ENCODE assay signal across 8 cellular contexts in the genomic region with DNA sequence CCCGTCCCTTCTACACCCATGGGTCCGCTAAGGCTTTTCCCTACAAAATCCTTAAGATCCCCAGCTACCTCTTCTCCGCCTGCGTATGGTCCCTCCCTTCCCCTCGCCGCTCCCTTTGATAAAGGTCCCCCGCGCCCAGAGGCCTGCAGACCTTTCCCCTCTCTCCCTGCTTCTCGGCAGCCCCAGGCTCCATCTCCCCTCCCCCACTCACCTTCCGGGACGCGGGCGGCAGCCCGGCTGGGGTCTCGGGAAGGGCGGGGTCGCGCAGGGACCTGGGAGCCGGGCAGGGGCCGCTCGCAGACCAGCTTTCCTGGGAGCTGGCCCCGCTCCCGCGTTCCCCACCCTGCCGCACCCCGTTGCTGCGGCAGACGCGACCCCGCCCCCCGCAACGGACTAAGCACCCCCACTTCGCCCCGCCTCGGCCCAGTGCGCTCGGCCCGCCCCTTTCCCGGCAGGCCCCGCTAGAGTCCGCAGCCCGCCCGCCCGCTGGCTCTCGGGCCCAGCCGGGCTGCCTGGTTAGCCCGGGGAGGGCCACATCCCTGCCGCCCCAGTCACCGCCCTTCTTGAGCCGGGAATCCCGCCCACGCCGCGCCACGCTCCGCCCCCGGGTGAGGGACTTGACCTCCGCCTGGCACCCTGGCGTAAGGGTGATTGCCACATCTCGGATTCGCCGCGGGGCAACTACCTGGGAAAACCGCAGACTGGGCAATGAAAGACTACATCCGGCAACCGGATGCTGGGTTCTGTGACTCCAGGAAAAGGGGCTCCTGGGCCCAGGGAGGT. TPM values are rescaled to one million over a fixed set of nuclear protein-coding genes. Genes with fewer than 3 reads are reported as not detected.
A peak's percentile ranks its signal among the peaks of the same experiment; 100 is the strongest.
DNase-seq lines count a peak whose midpoint lies in the region; ATAC-seq and TF ChIP-seq lines count a peak whose summit lies in the region.

A gene with protein sequence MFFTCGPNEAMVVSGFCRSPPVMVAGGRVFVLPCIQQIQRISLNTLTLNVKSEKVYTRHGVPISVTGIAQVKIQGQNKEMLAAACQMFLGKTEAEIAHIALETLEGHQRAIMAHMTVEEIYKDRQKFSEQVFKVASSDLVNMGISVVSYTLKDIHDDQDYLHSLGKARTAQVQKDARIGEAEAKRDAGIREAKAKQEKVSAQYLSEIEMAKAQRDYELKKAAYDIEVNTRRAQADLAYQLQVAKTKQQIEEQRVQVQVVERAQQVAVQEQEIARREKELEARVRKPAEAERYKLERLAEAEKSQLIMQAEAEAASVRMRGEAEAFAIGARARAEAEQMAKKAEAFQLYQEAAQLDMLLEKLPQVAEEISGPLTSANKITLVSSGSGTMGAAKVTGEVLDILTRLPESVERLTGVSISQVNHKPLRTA (minus strand): TSS at position 372 of the 783 bp plus-strand sequence. CDS start 498 bp downstream, outside the sequence.

- H3K4me3 ChIP-seq in choroid plexus epithelial cell (ENCODE audit: low read depth, low read length): peak within 1 kb of the TSS; percentile 90

- no peak for TF ChIP-seq CTCF in choroid plexus epithelial cell (conservative IDR thresholded peaks at IDR 0.05; ENCODE audit: low read depth, low read length)

- peaks cover 64% of the 10 kb centered on the region for H3K36me3 Mint-ChIP-seq in activated CD4-positive, alpha-beta T cell treated with anti-CD3 and anti-CD28 coated beads for 36 hours (ENCODE audit: low read depth)

- peak; percentile 57 for ATAC-seq in HG03196 (IDR thresholded peaks at IDR 0.05; ENCODE audit: unreplicated experiment)
- peak; percentile 74 for ATAC-seq in activated CD4-positive, alpha-beta T cell treated with anti-CD3 and anti-CD28 coated beads for 36 hours

- DNase-seq in AG08395 (ENCODE audit: low spot score) (peak; percentile 96), NCI-H510A treated with DMSO at 0.1 percent for 48 hours (lab: John Stamatoyannopoulos, UW) (peak; percentile 92), choroid plexus epithelial cell (ENCODE audit: low read depth) (peak; percentile 97), kidney tubule cell (ENCODE audit: low spot score) (peak; percentile 98)
- DNase-seq in activated CD4-positive, alpha-beta T cell treated with anti-CD3 and anti-CD28 coated beads for 36 hours: peak; percentile 98
- DNase-seq in stimulated activated CD4-positive, alpha-beta T cell treated with anti-CD3 and anti-CD28 coated beads, Interleukin-1b, Interleukin-23, amount 100 ng/mL, for 1 hour (ENCODE audit: low read depth in 2 of 2): peak; percentile 64 to 87

- H3K9me3 Mint-ChIP-seq in activated CD4-positive, alpha-beta T cell treated with anti-CD3 and anti-CD28 coated beads for 36 hours (ENCODE audit: low read depth): peaks cover 1% of the 10 kb centered on the region

- peak within 1 kb of the TSS; percentile 95 for H3K27ac Mint-ChIP-seq in activated CD4-positive, alpha-beta T cell treated with anti-CD3 and anti-CD28 coated beads for 36 hours

- intact Hi-C loops in activated CD4-positive, alpha-beta T cell treated with anti-CD3 and anti-CD28 coated beads for 36 hours (cut with DNase I, micrococcal nuclease): loop anchor here (1.0 to 10.0 kb wide), 12 partner anchors 7 to 612 kb away; partner anchors contain the start of genes C6orf136 (in 1 of the 2), GNL1 (in 1 of the 2), HLA-B (in 1 of the 2) and MRPS18B (in 1 of the 2)

- peaks cover 67% of the 10 kb centered on the region for H3K4me1 Mint-ChIP-seq in activated CD4-positive, alpha-beta T cell treated with anti-CD3 and anti-CD28 coated beads for 36 hours

- CTCF ChIA-PET in activated CD4-positive, alpha-beta T cell treated with anti-CD3 and anti-CD28 coated beads for 36 hours (lab: Charles Lee): interaction anchor here (0.7 to 2.6 kb wide), 7 partner anchors 15 to 440 kb away, joined by 3 to 15 read pairs (median 3); no protein-coding TSS in a partner anchor

- no peaks in the 10 kb centered on the region for H3K27me3 Mint-ChIP-seq in activated CD4-positive, alpha-beta T cell treated with anti-CD3 and anti-CD28 coated beads for 36 hours

- peak within 1 kb of the TSS; percentile 96 for H3K4me3 Mint-ChIP-seq in activated CD4-positive, alpha-beta T cell treated with anti-CD3 and anti-CD28 coated beads for 36 hours

- in situ Hi-C loops in GM18951 (cut with MboI; ENCODE audit: low sequenced_read_pairs, unreplicated experiment): loop anchor here (10.0 kb wide), 1 partner anchor 72 kb away; no protein-coding TSS in a partner anchor

- POLR2A ChIA-PET in activated CD4-positive, alpha-beta T cell treated with anti-CD3 and anti-CD28 coated beads for 36 hours (lab: Charles Lee): interaction anchor here (0.6 to 1.0 kb wide), 2 partner anchors 20 to 27 kb away, joined by 4 read pairs; no protein-coding TSS in a partner anchor

- peak; percentile 73 for TF ChIP-seq POLR2A in GM18951 (IDR thresholded peaks at IDR 0.05; ENCODE audit: extremely low read depth, insufficient read depth, insufficient read length)

RNA-seq across cellular contexts. Expression of the gene that starts here (rescaled TPM):
- 100 to 1,000 TPM; 155 to 188 TPM for total RNA-seq in activated CD4-positive, alpha-beta T cell treated with anti-CD3 and anti-CD28 coated beads for 36 hours

Comparison
In these comparisons a context has a peak if more than half of its experiments do, and no peak if none do; other contexts are left out.
1. Peak in every context shown above with its lines: DNase-seq, ATAC-seq and H3K4me3 ChIP-seq.